ENCODE assay signal across 20 cellular contexts in genomic region chr14:69756298-69756697, GRCh38. TPM values are rescaled to one million over a fixed set of nuclear protein-coding genes. Genes with fewer than 3 reads are reported as not detected.
DNase-seq lines count a peak whose midpoint lies in the region; ATAC-seq, FAIRE-seq and TF ChIP-seq lines count a peak whose summit lies in the region.
"Had no signal": no experiment of that assay in that cellular context is flagged by ENCODE, and none has a peak within 500 bp of the region (broad histone marks: within the 10 kb centered on the region; RNA-seq: fewer than 3 reads in every experiment).

No MANE protein-coding gene starts in this region.

- WGBS in HepG2 (ENCODE audit: low lambda C conversion rate), result 59% methylated on average over 3 of the region's 3 CpGs
- 22% methylated on average over 1 of the region's 3 CpGs for WGBS in right lobe of liver (ENCODE audit: insufficient coverage, low coverage, low lambda C conversion rate, missing lambda C conversion rate)
- 79 to 85% methylated on average over 2 to 3 of the region's 3 CpGs for WGBS in transverse colon (ENCODE audit: low coverage in 1 of 2), 2 donors

- in situ Hi-C loops in HepG2 (cut with HindIII; ENCODE audit: extremely low pct_ligation_motif_present, low pct_unique_long_range_greater_than_20kb) (no loop called here), transverse colon (cut with MboI; ENCODE audit: low pct_ligation_motif_present in 1 of 4, low pct_unique_long_range_greater_than_20kb in 1 of 4, low sequenced_read_pairs in 3 of 4) (no loop called here)

- H3K27ac ChIP-seq in HepG2 (ENCODE audit: extremely low read length, insufficient read depth, low read length), result no peak overlapping the region
- H3K27ac ChIP-seq in right lobe of liver, result no peak overlapping the region
- peak overlapping the region; percentile 43 for H3K27ac ChIP-seq in duodenal mucosa (ENCODE audit: low read depth, low read length)
- H3K27ac ChIP-seq in transverse colon, result peak overlapping the region; percentile 70 to 87 (median 84)
- H3K27ac ChIP-seq: 22Rv1, BLaER1, GM23248 had no signal

- no peak for TF ChIP-seq POLR2A in HepG2 (IDR thresholded peaks at IDR 0.05; ENCODE audit: insufficient read depth in 1 of 2, low read depth in 2 of 2, low read length in 2 of 2)
- TF ChIP-seq POLR2A in right lobe of liver (IDR thresholded peaks at IDR 0.05), result no peak
- no peak for TF ChIP-seq POLR2A in transverse colon (IDR thresholded peaks at IDR 0.05)

- H3K4me1 ChIP-seq in HepG2 (ENCODE audit: insufficient read depth, low read length), result peaks cover 48% of the 10 kb centered on the region
- H3K4me1 ChIP-seq in right lobe of liver, result no peaks in the 10 kb centered on the region
- H3K4me1 ChIP-seq in duodenal mucosa (ENCODE audit: control insufficient read depth in 1 of 2, insufficient read depth in 2 of 2, low read length in 2 of 2), result peaks cover 11 to 16% of the 10 kb centered on the region in 2 donors
- H3K4me1 ChIP-seq in transverse colon, result peaks cover 0 to 16% (median 12%) of the 10 kb centered on the region in 4 donors

- FAIRE-seq in HepG2 (lab: Jason Lieb, UNC), result no peak

- H3K27me3 ChIP-seq in HepG2 (ENCODE audit: control insufficient read depth in 1 of 2, insufficient read depth in 2 of 2, low read length in 2 of 2), result no peaks in the 10 kb centered on the region; a peak in 1 of 5 replicates
- no peaks in the 10 kb centered on the region for H3K27me3 ChIP-seq in right lobe of liver
- no peaks in the 10 kb centered on the region for H3K27me3 ChIP-seq in duodenal mucosa (ENCODE audit: control insufficient read depth in 1 of 2, insufficient read depth in 2 of 2, low read length in 2 of 2)
- H3K27me3 ChIP-seq in transverse colon, result no peaks in the 10 kb centered on the region
- H3K27me3 ChIP-seq: BLaER1 had no signal

- ATAC-seq in HepG2 (no peak), right lobe of liver (no peak), GM19023 (IDR thresholded peaks at IDR 0.05; ENCODE audit: unreplicated experiment) (no peak), GM21529 (IDR thresholded peaks at IDR 0.05; ENCODE audit: unreplicated experiment) (no peak), GM21825 (IDR thresholded peaks at IDR 0.05; ENCODE audit: unreplicated experiment) (no peak)
- ATAC-seq: CD8-positive, alpha-beta T cell had no signal

- no peak overlapping the region for H3K4me3 ChIP-seq in HepG2 (replicated peaks in 1 of 3; ENCODE audit: insufficient read depth in 1 of 3, low read depth in 2 of 3, low read length in 3 of 3)
- H3K4me3 ChIP-seq in right lobe of liver, result no peak overlapping the region
- H3K4me3 ChIP-seq in duodenal mucosa (ENCODE audit: low read depth in 1 of 2, low read length in 2 of 2), result no peak overlapping the region
- no peak overlapping the region for H3K4me3 ChIP-seq in retinal pigment epithelial cell (ENCODE audit: low read length)
- no peak overlapping the region for H3K4me3 ChIP-seq in transverse colon
- H3K4me3 ChIP-seq: BLaER1, GM23248 had no signal

- intact Hi-C loops in HepG2 (cut with micrococcal nuclease; ENCODE audit: unreplicated experiment), result no loop called here
- intact Hi-C loops in right lobe of liver (cut with DNase I), result no loop called here
- intact Hi-C loops in transverse colon (cut with DNase I; ENCODE audit: low total_unique reads), result no loop called here

- H3K36me3 ChIP-seq in HepG2 (replicated peaks in 1 of 2; ENCODE audit: control insufficient read depth in 1 of 2, insufficient read depth in 2 of 2, low read length in 2 of 2) (no peaks in the 10 kb centered on the region), right lobe of liver (no peaks in the 10 kb centered on the region), duodenal mucosa (ENCODE audit: control insufficient read depth in 1 of 2, insufficient read depth in 2 of 2, low read length in 2 of 2) (no peaks in the 10 kb centered on the region), transverse colon (no peaks in the 10 kb centered on the region)
- H3K36me3 ChIP-seq: BLaER1 had no signal

- TF ChIP-seq CTCF in HepG2 (CRISPR knock-in tag; IDR thresholded peaks at IDR 0.05) (no peak), right lobe of liver (IDR thresholded peaks at IDR 0.05) (no peak), retinal pigment epithelial cell (conservative IDR thresholded peaks at IDR 0.05; ENCODE audit: low read depth, low read length) (no peak), transverse colon (IDR thresholded peaks at IDR 0.05) (no peak)

- no peak for TF ChIP-seq EP300 in HepG2 (IDR thresholded peaks at IDR 0.05; ENCODE audit: low read depth in 2 of 2, low read length in 2 of 2)
- TF ChIP-seq EP300 in HepG2 (CRISPR knock-in tag; IDR thresholded peaks at IDR 0.05; ENCODE audit: borderline replicate concordance), result no peak
- TF ChIP-seq EP300 in transverse colon (IDR thresholded peaks at IDR 0.05; ENCODE audit: low read depth), result no peak

- H3K79me2 ChIP-seq in HepG2 (ENCODE audit: insufficient read depth, low read length), result no peaks in the 10 kb centered on the region

- no peak for TF ChIP-seq RAD21 in HepG2 (CRISPR knock-in tag; IDR thresholded peaks at IDR 0.05)

- CTCF ChIA-PET in HepG2 (lab: Yijun Ruan, JAX; ENCODE audit: low intra/inter-chr PET ratio, low total read pairs), result no interaction called here

- peak overlapping the region; percentile 43; the same call in 1 of the 2 replicates for H3K4me2 ChIP-seq in HepG2 (ENCODE audit: low read depth, low read length)
- H3K4me2 ChIP-seq: BLaER1 had no signal

- DNase-seq in HepG2 (ENCODE audit: low spot score), result no peak
- no peak for DNase-seq in right lobe of liver
- DNase-seq in retinal pigment epithelial cell (ENCODE audit: low read depth), result peak; percentile 90
- no peak for DNase-seq in transverse colon
- DNase-seq: Calu3; CD8-positive, alpha-beta T cell; DMS79 treated with DMSO at 0.1 percent for 48 hours; GF-D8; GM23248; HCEC 1CT; HFFc6 had no signal

- POLR2A ChIA-PET in HepG2 (lab: Yijun Ruan, JAX), result interaction anchor here (3.7 kb wide), 1 partner anchor 10 kb away, joined by 15 read pairs; the partner anchor contains the start of gene SRSF5

- no peaks in the 10 kb centered on the region for H4K20me1 ChIP-seq in HepG2 (ENCODE audit: insufficient read depth, low read length)
- H4K20me1 ChIP-seq: BLaER1 had no signal

- BruUV-seq in HepG2 (replicated peaks; lab: Mats Ljungman, UMichigan), result no TSS peak

- H3K9me3 ChIP-seq in HepG2 (ENCODE audit: low read length) (no peaks in the 10 kb centered on the region), right lobe of liver (no peaks in the 10 kb centered on the region), duodenal mucosa (ENCODE audit: control insufficient read depth in 1 of 2, low read length in 2 of 2) (no peaks in the 10 kb centered on the region), transverse colon (no peaks in the 10 kb centered on the region)
- H3K9me3 ChIP-seq: BLaER1 had no signal

- no peak overlapping the region for H2AFZ ChIP-seq in HepG2 (ENCODE audit: low read length)
- H2AFZ ChIP-seq: GM23248 had no signal

- H3K9ac ChIP-seq in HepG2 (ENCODE audit: insufficient read depth, low read depth, low read length) (no peak overlapping the region), duodenal mucosa (ENCODE audit: low read depth in 1 of 2, low read length in 2 of 2) (no peak overlapping the region)
- H3K9ac ChIP-seq: BLaER1, GM23248 had no signal

RNA-seq across cellular contexts. Expression of gene SRSF5, which starts 10.6 kb away (rescaled TPM):
- total RNA-seq in HepG2 (2016; rRNA removed; fragmentation: Illumina TruSeq; extraction: Trizol) (277 and 333 TPM in 2 replicates), right lobe of liver (100 to 1,000 TPM in 4 of 6 experiments, 10 to 100 TPM in 2; 82.3 to 204 (median 126) TPM), transverse colon (100 to 1,000 TPM; 255 to 557 (median 471) TPM)
- 66.7 and 68.4 TPM in 2 replicates for total RNA-seq in HepG2 (2016; cell fraction: cytosol; rRNA removed; fragmentation: Illumina TruSeq; extraction: Trizol; ENCODE audit: low read depth)
- total RNA-seq in HepG2 (2016; cell fraction: insoluble cytoplasmic fraction; rRNA removed; fragmentation: Illumina TruSeq; extraction: Trizol), result 277 and 309 TPM in 2 replicates
- total RNA-seq in HepG2 (2016; cell fraction: membrane; rRNA removed; fragmentation: Illumina TruSeq; extraction: Trizol), result 68.2 and 70.5 TPM in 2 replicates
- total RNA-seq in HepG2 (2016; cell fraction: nucleus; rRNA removed; fragmentation: Illumina TruSeq; extraction: Trizol), result 278 and 311 TPM in 2 replicates
- polyA plus RNA-seq in HepG2 (2011; rRNA removed), result 189 and 218 TPM in 2 replicates
- 169 and 242 TPM in 2 replicates for polyA plus RNA-seq in HepG2 (2011; cell fraction: cytosol; rRNA removed)
- polyA plus RNA-seq in HepG2 (2011; cell fraction: nucleus; rRNA removed), result 586 and 686 TPM in 2 replicates
- polyA plus RNA-seq in HepG2 (2012), result 376 and 529 TPM in 2 replicates
- 22.7 and 25.6 TPM in 2 replicates for polyA plus RNA-seq in HepG2 (2016; cell fraction: cytosol; fragmentation: Illumina TruSeq; extraction: Trizol; ENCODE audit: low read depth)
- polyA plus RNA-seq in HepG2 (2016; cell fraction: insoluble cytoplasmic fraction; fragmentation: Illumina TruSeq; extraction: Trizol; ENCODE audit: low read depth), result 415 and 444 TPM in 2 replicates
- polyA plus RNA-seq in HepG2 (2016; cell fraction: membrane; fragmentation: Illumina TruSeq; extraction: Trizol; ENCODE audit: low read depth), result 45.5 and 47.3 TPM in 2 replicates
- polyA plus RNA-seq in HepG2 (2016; cell fraction: nucleus; fragmentation: Illumina TruSeq; extraction: Trizol; ENCODE audit: insufficient read depth, low read depth), result 410 and 415 TPM in 2 replicates
- 99.8 and 128 TPM in 2 replicates for polyA minus RNA-seq in HepG2 (2011; rRNA and poly(A)+ RNA removed; ENCODE audit: low replicate concordance)
- polyA minus RNA-seq in HepG2 (2011; cell fraction: cytosol; rRNA and poly(A)+ RNA removed), result 61.5 and 65.7 TPM in 2 replicates
- 704 and 755 TPM in 2 replicates for polyA minus RNA-seq in HepG2 (2011; cell fraction: nucleus; rRNA and poly(A)+ RNA removed)

RNA-seq across cellular contexts. Expression of gene SLC10A1, which starts 40.7 kb away (rescaled TPM):
- total RNA-seq in HepG2 (2016; rRNA removed; fragmentation: Illumina TruSeq; extraction: Trizol), result not detected in 2 replicates
- total RNA-seq in HepG2 (2016; cell fraction: cytosol; rRNA removed; fragmentation: Illumina TruSeq; extraction: Trizol; ENCODE audit: low read depth), result not detected in 2 replicates
- not detected in 2 replicates for total RNA-seq in HepG2 (2016; cell fraction: insoluble cytoplasmic fraction; rRNA removed; fragmentation: Illumina TruSeq; extraction: Trizol)
- total RNA-seq in HepG2 (2016; cell fraction: membrane; rRNA removed; fragmentation: Illumina TruSeq; extraction: Trizol), result not detected in 2 replicates
- not detected in 2 replicates for total RNA-seq in HepG2 (2016; cell fraction: nucleus; rRNA removed; fragmentation: Illumina TruSeq; extraction: Trizol)
- 0.17 and 0.18 TPM in 2 replicates for polyA plus RNA-seq in HepG2 (2011; rRNA removed)
- polyA plus RNA-seq in HepG2 (2011; cell fraction: cytosol; rRNA removed), result 0.09 and 0.22 TPM in 2 replicates
- polyA plus RNA-seq in HepG2 (2011; cell fraction: nucleus; rRNA removed), result 0.16 TPM in 1 of 2 replicates, not detected in the other
- 0.12 and 0.30 TPM in 2 replicates for polyA plus RNA-seq in HepG2 (2012)
- not detected in 2 replicates for polyA plus RNA-seq in HepG2 (2016; cell fraction: cytosol; fragmentation: Illumina TruSeq; extraction: Trizol; ENCODE audit: low read depth)
- not detected in 2 replicates for polyA plus RNA-seq in HepG2 (2016; cell fraction: insoluble cytoplasmic fraction; fragmentation: Illumina TruSeq; extraction: Trizol; ENCODE audit: low read depth)
- not detected in 2 replicates for polyA plus RNA-seq in HepG2 (2016; cell fraction: membrane; fragmentation: Illumina TruSeq; extraction: Trizol; ENCODE audit: low read depth)
- not detected in 2 replicates for polyA plus RNA-seq in HepG2 (2016; cell fraction: nucleus; fragmentation: Illumina TruSeq; extraction: Trizol; ENCODE audit: insufficient read depth, low read depth)
- polyA minus RNA-seq in HepG2 (2011; rRNA and poly(A)+ RNA removed; ENCODE audit: low replicate concordance), result not detected in 2 replicates
- polyA minus RNA-seq in HepG2 (2011; cell fraction: cytosol; rRNA and poly(A)+ RNA removed), result not detected in 2 replicates
- polyA minus RNA-seq in HepG2 (2011; cell fraction: nucleus; rRNA and poly(A)+ RNA removed), result not detected in 2 replicates
- 100 to 1,000 TPM in 3 of 6 experiments, 10 to 100 TPM in 3; 61.5 to 260 (median 105) TPM for total RNA-seq in right lobe of liver
- total RNA-seq in transverse colon, result under 1 TPM in 1 of 4 donors, not detected in 3; 0.27 TPM
- total RNA-seq: A673; Calu3; CD8-positive, alpha-beta T cell; GM23248; H4; HFFc6 had no signal
- polyA plus RNA-seq: AG04450, GM23248 had no signal

Comparison
In these comparisons a context has a peak if more than half of its experiments do, and no peak if none do; other contexts are left out.
1. RNA of gene SLC10A1, which starts 40.7 kb away (total RNA-seq): 61.5 to 260 TPM in right lobe of liver; not detected in HepG2 and 0.27 TPM in transverse colon; every median in the first group is over 10 times any median in the second.
2. H3K27ac ChIP-seq: peak in duodenal mucosa (single experiment) and transverse colon (4 of 4); none in HepG2 (single experiment) and right lobe of liver (0 of 3).